ENCODE assay signal across 8 cellular contexts in genomic region chr9:94726495-94727191, GRCh38. TPM values are rescaled to one million over a fixed set of nuclear protein-coding genes. Genes with fewer than 3 reads are reported as not detected.
A peak's percentile ranks its signal among the peaks of the same experiment; 100 is the strongest.
DNase-seq lines count a peak whose midpoint lies in the region; ATAC-seq and TF ChIP-seq lines count a peak whose summit lies in the region.

AOPEP (plus strand) TSS chr9:94726699; CDS start chr9:94759784, 33,085 bp downstream.

- peak within 1 kb of the TSS; percentile 99 for H3K4me3 Mint-ChIP-seq in CD8-positive, alpha-beta T cell

- CTCF ChIA-PET in CD8-positive, alpha-beta T cell (lab: Charles Lee): no interaction called here

- POLR2A ChIA-PET in CD8-positive, alpha-beta T cell (lab: Charles Lee): interaction anchor here (0.8 to 1.0 kb wide), 3 partner anchors 11 to 225 kb away, joined by 3 to 4 read pairs (median 3); no protein-coding TSS in a partner anchor

- H3K27ac Mint-ChIP-seq in CD8-positive, alpha-beta T cell: peak within 1 kb of the TSS; percentile 98

- peak; percentile 95 for ATAC-seq in CD8-positive, alpha-beta T cell
- ATAC-seq in GM19467 (IDR thresholded peaks at IDR 0.05; ENCODE audit: unreplicated experiment): peak; percentile 96
- ATAC-seq in lung (ENCODE audit: insufficient read depth, low FRiP score): peak; percentile 97

- H3K9me3 Mint-ChIP-seq in CD8-positive, alpha-beta T cell: no peaks in the 10 kb centered on the region

- H3K27me3 ChIP-seq in CD8-positive, alpha-beta T cell (ENCODE audit: insufficient read depth, low read length): no peaks in the 10 kb centered on the region
- H3K27me3 ChIP-seq in lung (ENCODE audit: control insufficient read depth, insufficient read depth): no peaks in the 10 kb centered on the region

- no peaks in the 10 kb centered on the region for H3K9me3 ChIP-seq in CD8-positive, alpha-beta T cell (ENCODE audit: low read length)
- H3K9me3 ChIP-seq in lung (ENCODE audit: control insufficient read depth in 2 of 2, insufficient read depth in 1 of 2, low read length in 1 of 2): no peaks in the 10 kb centered on the region

- peaks cover 6% of the 10 kb centered on the region for H3K4me1 ChIP-seq in CD8-positive, alpha-beta T cell (ENCODE audit: insufficient read depth, low read length)
- no peaks in the 10 kb centered on the region for H3K4me1 ChIP-seq in lung (ENCODE audit: control insufficient read depth in 2 of 2, insufficient read depth in 2 of 2, low read length in 2 of 2)

- H3K4me1 Mint-ChIP-seq in CD8-positive, alpha-beta T cell (ENCODE audit: low read depth): peaks cover 12% of the 10 kb centered on the region

- 0% methylated on average over 51 to 52 of the region's 52 CpGs for WGBS in lung, 2 donors

- no peak for TF ChIP-seq CTCF in CD8-positive, alpha-beta T cell (IDR thresholded peaks at IDR 0.05)
- TF ChIP-seq CTCF in lung (IDR thresholded peaks at IDR 0.05; ENCODE audit: control extremely low read depth, extremely low read depth): no peak

- no peaks in the 10 kb centered on the region for H3K27me3 Mint-ChIP-seq in CD8-positive, alpha-beta T cell (ENCODE audit: low read depth)

- H3K27ac ChIP-seq in CD8-positive, alpha-beta T cell (ENCODE audit: low read depth, low read length): peak within 1 kb of the TSS; percentile 96
- peak within 1 kb of the TSS; percentile 85 to 92 for H3K27ac ChIP-seq in lung (ENCODE audit: low read depth in 1 of 2, low read length in 1 of 2)

- H3K36me3 Mint-ChIP-seq in CD8-positive, alpha-beta T cell: peaks cover 3% of the 10 kb centered on the region

- H3K4me3 ChIP-seq in CD8-positive, alpha-beta T cell (ENCODE audit: low read depth, low read length): peak within 1 kb of the TSS; percentile 92
- peak within 1 kb of the TSS; percentile 83 for H3K4me3 ChIP-seq in lung

- peak; percentile 98 to 100 (median 100) for DNase-seq in CD8-positive, alpha-beta T cell
- DNase-seq in HS-27A (ENCODE audit: low read depth): peak; percentile 71
- peak; percentile 86 for DNase-seq in NK-92 (lab: John Stamatoyannopoulos, UW; ENCODE audit: unreplicated experiment)
- DNase-seq in activated CD8-positive, alpha-beta memory T cell treated with anti-CD3 and anti-CD28 coated beads for 1 hour (ENCODE audit: extremely low read depth in 1 of 2, low read depth in 1 of 2): peak; percentile 97 to 100
- DNase-seq in effector CD8-positive, alpha-beta T cell (lab: John Stamatoyannopoulos, UW): peak; percentile 98
- DNase-seq in lung (ENCODE audit: low spot score): peak; percentile 99
- DNase-seq in stimulated activated CD4-positive, alpha-beta T cell treated with anti-CD3 and anti-CD28 coated beads, TNF-alpha, amount 100 ng/mL, for 4 hours (ENCODE audit: low read depth in 3 of 3): peak; percentile 99

- H3K36me3 ChIP-seq in CD8-positive, alpha-beta T cell (ENCODE audit: insufficient read depth, low read length): no peaks in the 10 kb centered on the region
- H3K36me3 ChIP-seq in lung (ENCODE audit: control insufficient read depth in 2 of 2, insufficient read depth in 2 of 2, low read length in 2 of 2): no peaks in the 10 kb centered on the region

- intact Hi-C loops in CD8-positive, alpha-beta T cell (cut with DNase I, micrococcal nuclease): loop anchor here (1.0 to 10.0 kb wide), 14 partner anchors 57 to 1840 kb away; partner anchors contain the start of genes FANCC (in 2 of the 2), PTCH1 (in 2 of the 2), ZNF367 (in 2 of the 2) and ERCC6L2 (in 1 of the 2)

RNA-seq across cellular contexts. Expression of gene AOPEP, which starts in this region (rescaled TPM):
- total RNA-seq in CD8-positive, alpha-beta T cell: 1 to 10 TPM; 4.5 to 5.2 TPM
- 100 to 1,000 TPM in 1 of 2 donors, 10 to 100 TPM in 1; 76.9 to 121 TPM for total RNA-seq in lung
- polyA plus RNA-seq in lung: 10 to 100 TPM; 29.0 to 43.0 TPM

Comparison
In these comparisons a context has a peak if more than half of its experiments do, and no peak if none do; other contexts are left out.
1. Peak in every context shown above with its lines: DNase-seq, ATAC-seq, H3K4me3 ChIP-seq and H3K27ac ChIP-seq.
2. RNA of gene AOPEP (total RNA-seq): 76.9 to 121 TPM in lung; 4.5 to 5.2 TPM in CD8-positive, alpha-beta T cell; every median in the first group is over 10 times any median in the second.